13 cellular contexts compared by ENCODE assay signal in genomic region chr7:129497156-129497555, GRCh38. TPM values are rescaled to one million over a fixed set of nuclear protein-coding genes. Genes with fewer than 3 reads are reported as not detected.
"Had no signal": no experiment of that assay in that cellular context is flagged by ENCODE, and none has a peak within 500 bp of the region (broad histone marks: within the 10 kb centered on the region; RNA-seq: fewer than 3 reads in every experiment).

No MANE protein-coding gene starts in this region.

- DNase-seq: activated CD4-positive, alpha-beta T cell treated with anti-CD3 and anti-CD28 coated beads for 36 hours; activated T-cell treated with anti-CD3 and anti-CD28 coated beads, Interleukin-2, amount 50 U/mL, for 48 hours; central memory CD4-positive, alpha-beta T cell; effector CD8-positive, alpha-beta T cell; foreskin melanocyte; head of caudate nucleus; pancreas; stimulated activated CD4-positive, alpha-beta T cell treated with anti-CD3 and anti-CD28 coated beads, Interleukin-15, amount 100 ng/mL, for 24 hours; tibial artery; WERI-Rb-1 had no signal

- H3K27me3 Mint-ChIP-seq: activated CD4-positive, alpha-beta T cell treated with anti-CD3 and anti-CD28 coated beads for 36 hours had no signal

- H3K27ac Mint-ChIP-seq: activated CD4-positive, alpha-beta T cell treated with anti-CD3 and anti-CD28 coated beads for 36 hours had no signal

- H3K9me3 ChIP-seq: pancreas, tibial artery had no signal

- H3K4me3 Mint-ChIP-seq: activated CD4-positive, alpha-beta T cell treated with anti-CD3 and anti-CD28 coated beads for 36 hours had no signal

- FAIRE-seq: islet of Langerhans, pancreas had no signal

- ATAC-seq: activated CD4-positive, alpha-beta T cell treated with anti-CD3 and anti-CD28 coated beads for 36 hours; left lobe of liver; pancreas had no signal

RNA-seq across cellular contexts. Expression of gene SMKR1, which starts 5.2 kb away (rescaled TPM):
- total RNA-seq: left lobe of liver, skeletal muscle tissue had no signal
